In genomic region chr14:32203928-32204357, GRCh38 we compare ENCODE assay signal across 8 cellular contexts. TPM values are rescaled to one million over a fixed set of nuclear protein-coding genes. Genes with fewer than 3 reads are reported as not detected.
A peak's percentile ranks its signal among the peaks of the same experiment; 100 is the strongest.
DNase-seq lines count a peak whose midpoint lies in the region; ATAC-seq and TF ChIP-seq lines count a peak whose summit lies in the region.

No MANE protein-coding gene starts in this region.

- H3K27me3 Mint-ChIP-seq in activated T-cell treated with anti-CD3 and anti-CD28 coated beads, Interleukin-2, amount 50 U/mL, for 72 hours (ENCODE audit: low read depth) = no peaks in the 10 kb centered on the region

- H3K4me1 ChIP-seq in psoas muscle = peaks cover 5% of the 10 kb centered on the region

- no peaks in the 10 kb centered on the region for H3K9me3 Mint-ChIP-seq in activated T-cell treated with anti-CD3 and anti-CD28 coated beads, Interleukin-2, amount 50 U/mL, for 72 hours

- 1 to 2% (median 2%) methylated on average over 14 of the region's 14 CpGs for WGBS in psoas muscle, 3 donors

- DNase-seq in Jurkat, Clone E6-1 (ENCODE audit: low read depth, low spot score) = no peak
- peak; percentile 8 to 25 for DNase-seq in activated T-cell treated with anti-CD3 and anti-CD28 coated beads, Interleukin-2, amount 50 U/mL, for 72 hours
- DNase-seq in glomerular visceral epithelial cell (ENCODE audit: extremely low spot score) (peak; percentile 8), psoas muscle (peak in 1 of 2 donors; percentile 57), HuH-7 (ENCODE audit: low spot score) (no peak), NCI-H187 treated with DMSO at 0.1 percent for 48 hours (lab: John Stamatoyannopoulos, UW) (no peak)

- peak overlapping the region; percentile 89 to 98 for H3K4me3 Mint-ChIP-seq in activated T-cell treated with anti-CD3 and anti-CD28 coated beads, Interleukin-2, amount 50 U/mL, for 72 hours

- H3K36me3 Mint-ChIP-seq in activated T-cell treated with anti-CD3 and anti-CD28 coated beads, Interleukin-2, amount 50 U/mL, for 72 hours (ENCODE audit: insufficient read depth in 2 of 2) = no peaks in the 10 kb centered on the region

- intact Hi-C loops in psoas muscle (cut with DNase I) = loop anchor here (1.0 to 5.0 kb wide), 4 partner anchors 48 to 268 kb away; partner anchors contain the start of gene ARHGAP5 (in 1 of the 2)

- ATAC-seq in activated T-cell treated with anti-CD3 and anti-CD28 coated beads, Interleukin-2, amount 50 U/mL, for 72 hours (replicated peaks in 1 of 2) = no peak
- ATAC-seq in psoas muscle = peak; percentile 28 to 42 (median 36)
- no peak for ATAC-seq in GM18498 (IDR thresholded peaks at IDR 0.05; ENCODE audit: unreplicated experiment)

- TF ChIP-seq CTCF in C4-2B (conservative IDR thresholded peaks at IDR 0.05) = no peak
- TF ChIP-seq CTCF in psoas muscle (IDR thresholded peaks at IDR 0.05) = no peak

- H3K36me3 ChIP-seq in psoas muscle (ENCODE audit: insufficient read depth in 1 of 2, low read depth in 1 of 2) = no peaks in the 10 kb centered on the region

- H3K27ac Mint-ChIP-seq in activated T-cell treated with anti-CD3 and anti-CD28 coated beads, Interleukin-2, amount 50 U/mL, for 72 hours = peak overlapping the region; percentile 96

- peak overlapping the region; percentile 68 for H3K4me3 ChIP-seq in Jurkat, Clone E6-1 (ENCODE audit: low read length)
- H3K4me3 ChIP-seq in psoas muscle = peak overlapping the region; percentile 84

- H3K27ac ChIP-seq in C4-2B (peak overlapping the region; percentile 88), psoas muscle (peak overlapping the region; percentile 89)

- peaks cover 45% of the 10 kb centered on the region for H3K4me1 Mint-ChIP-seq in activated T-cell treated with anti-CD3 and anti-CD28 coated beads, Interleukin-2, amount 50 U/mL, for 72 hours (ENCODE audit: low read depth)

- no peaks in the 10 kb centered on the region for H3K9me3 ChIP-seq in psoas muscle

- H3K27me3 ChIP-seq in psoas muscle (ENCODE audit: insufficient read depth in 3 of 3, low read length in 2 of 3) = no peaks in the 10 kb centered on the region

RNA-seq across cellular contexts. Expression of gene RNU6-8, which starts 0.9 kb away (rescaled TPM):
- not detected for polyA plus RNA-seq in Jurkat, Clone E6-1 (2012; ENCODE audit: insufficient read depth, insufficient read length)
- not detected for total RNA-seq in activated T-cell treated with anti-CD3 and anti-CD28 coated beads, Interleukin-2, amount 50 U/mL, for 72 hours
- not detected for total RNA-seq in psoas muscle
- polyA plus RNA-seq in psoas muscle = not detected

RNA-seq across cellular contexts. Expression of gene RNU6-7, which starts 2.1 kb away (rescaled TPM):
- not detected for polyA plus RNA-seq in Jurkat, Clone E6-1 (2012; ENCODE audit: insufficient read depth, insufficient read length)
- total RNA-seq in activated T-cell treated with anti-CD3 and anti-CD28 coated beads, Interleukin-2, amount 50 U/mL, for 72 hours = not detected
- total RNA-seq in psoas muscle = not detected
- not detected for polyA plus RNA-seq in psoas muscle

Comparison
In these comparisons a context has a peak if more than half of its experiments do, and no peak if none do; other contexts are left out.
1. DNase-seq: peak in activated T-cell treated with anti-CD3 and anti-CD28 coated beads, Interleukin-2, amount 50 U/mL, for 72 hours (2 of 2) and glomerular visceral epithelial cell (single experiment); none in Jurkat, Clone E6-1 (single experiment), HuH-7 (single experiment) and NCI-H187 treated with DMSO at 0.1 percent for 48 hours (single experiment).
2. ATAC-seq: peak in psoas muscle (4 of 4); none in activated T-cell treated with anti-CD3 and anti-CD28 coated beads, Interleukin-2, amount 50 U/mL, for 72 hours (0 of 2) and GM18498 (single experiment).